1 cellular context compared by ENCODE assay signal in the genomic region with DNA sequence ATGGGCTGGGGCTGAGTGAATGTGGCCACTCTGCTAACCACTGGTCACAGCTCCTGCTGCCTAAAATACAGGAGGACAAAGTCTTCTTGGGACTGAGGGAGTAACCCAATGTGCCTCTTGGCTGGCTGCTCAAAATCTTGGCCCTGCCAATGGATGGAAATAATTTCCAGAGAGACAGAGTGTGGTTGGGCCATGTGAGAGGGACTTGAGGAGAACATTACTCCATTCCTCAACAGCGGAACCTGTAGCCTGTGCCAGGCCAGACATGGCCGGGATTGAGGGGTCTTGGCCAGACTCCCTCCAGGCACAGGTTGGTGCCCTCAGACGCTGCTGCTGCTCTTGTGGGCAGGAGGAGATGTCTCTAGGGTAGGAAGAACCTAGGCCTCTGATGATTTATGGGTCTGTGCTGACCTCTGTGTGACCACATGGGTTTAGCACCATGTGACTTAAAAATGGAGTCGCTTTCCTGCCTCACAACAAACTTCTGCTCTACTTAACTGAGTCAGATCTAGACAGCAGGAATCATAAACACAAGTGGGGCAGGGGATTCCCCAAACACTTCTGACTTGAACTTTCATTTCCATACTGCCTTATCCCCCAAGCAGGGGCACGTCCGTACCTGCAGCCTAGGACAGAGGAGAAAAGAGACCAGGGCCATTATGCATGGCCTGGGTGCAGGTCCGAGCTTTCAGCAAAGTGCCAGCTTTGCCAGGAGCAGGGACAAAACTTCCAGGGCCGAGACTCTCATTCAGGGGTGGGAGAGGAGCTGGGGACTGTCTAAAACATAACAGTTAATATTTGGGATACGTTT.
TF ChIP-seq lines count a peak whose summit lies in the region.

No MANE protein-coding gene starts in this region.

TF ChIP-seq in K562, 482 proteins besides CTCF, POLR2A, EP300 and RAD21 (continued from another document and continues in another):
- TF ChIP-seq, protein P1, sequence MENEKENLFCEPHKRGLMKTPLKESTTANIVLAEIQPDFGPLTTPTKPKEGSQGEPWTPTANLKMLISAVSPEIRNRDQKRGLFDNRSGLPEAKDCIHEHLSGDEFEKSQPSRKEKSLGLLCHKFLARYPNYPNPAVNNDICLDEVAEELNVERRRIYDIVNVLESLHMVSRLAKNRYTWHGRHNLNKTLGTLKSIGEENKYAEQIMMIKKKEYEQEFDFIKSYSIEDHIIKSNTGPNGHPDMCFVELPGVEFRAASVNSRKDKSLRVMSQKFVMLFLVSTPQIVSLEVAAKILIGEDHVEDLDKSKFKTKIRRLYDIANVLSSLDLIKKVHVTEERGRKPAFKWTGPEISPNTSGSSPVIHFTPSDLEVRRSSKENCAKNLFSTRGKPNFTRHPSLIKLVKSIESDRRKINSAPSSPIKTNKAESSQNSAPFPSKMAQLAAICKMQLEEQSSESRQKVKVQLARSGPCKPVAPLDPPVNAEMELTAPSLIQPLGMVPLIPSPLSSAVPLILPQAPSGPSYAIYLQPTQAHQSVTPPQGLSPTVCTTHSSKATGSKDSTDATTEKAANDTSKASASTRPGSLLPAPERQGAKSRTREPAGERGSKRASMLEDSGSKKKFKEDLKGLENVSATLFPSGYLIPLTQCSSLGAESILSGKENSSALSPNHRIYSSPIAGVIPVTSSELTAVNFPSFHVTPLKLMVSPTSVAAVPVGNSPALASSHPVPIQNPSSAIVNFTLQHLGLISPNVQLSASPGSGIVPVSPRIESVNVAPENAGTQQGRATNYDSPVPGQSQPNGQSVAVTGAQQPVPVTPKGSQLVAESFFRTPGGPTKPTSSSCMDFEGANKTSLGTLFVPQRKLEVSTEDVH (IDR thresholded peaks at IDR 0.05; ENCODE audit: low read depth, partially characterized antibody), result no peak
- TF ChIP-seq ZNF12 (CRISPR knock-in tag; IDR thresholded peaks at IDR 0.05) (no peak), NFYB (IDR thresholded peaks at IDR 0.05; ENCODE audit: extremely low read depth, insufficient read length) (no peak), ETS2 (tag; IDR thresholded peaks at IDR 0.05; ENCODE audit: borderline replicate concordance, poor library complexity, severe bottlenecking) (no peak), PHTF2 (CRISPR knock-in tag; IDR thresholded peaks at IDR 0.05) (no peak), NEUROD1 (IDR thresholded peaks at IDR 0.05; ENCODE audit: borderline replicate concordance, low read depth, low read length, partially characterized antibody) (no peak), ZNF780A (CRISPR knock-in tag; IDR thresholded peaks at IDR 0.05) (no peak), ZNF175 (CRISPR knock-in tag; IDR thresholded peaks at IDR 0.05; ENCODE audit: low read depth) (peak; percentile 59; the same call in 1 of the 2 replicates), ZNF263 (CRISPR knock-in tag; IDR thresholded peaks at IDR 0.05; ENCODE audit: borderline replicate concordance) (no peak), SETDB1 (IDR thresholded peaks at IDR 0.05; ENCODE audit: low read length) (no peak), HCFC1 (IDR thresholded peaks at IDR 0.05; ENCODE audit: low read depth, low read length) (no peak), FOS (IDR thresholded peaks at IDR 0.05; ENCODE audit: extremely low read depth, insufficient read length) (no peak), CREB1 (IDR thresholded peaks at IDR 0.05) (no peak), CREB1 (CRISPR knock-in tag; IDR thresholded peaks at IDR 0.05) (no peak), ZNF589 (CRISPR knock-in tag; IDR thresholded peaks at IDR 0.05; ENCODE audit: low read depth) (peak; percentile 70; the same call in 1 of the 2 replicates), ZNF217 (CRISPR knock-in tag; IDR thresholded peaks at IDR 0.05) (no peak), ADNP (tag; IDR thresholded peaks at IDR 0.05) (no peak), MTF1 (CRISPR knock-in tag; IDR thresholded peaks at IDR 0.05; ENCODE audit: borderline replicate concordance) (no peak), MECOM (CRISPR knock-in tag; IDR thresholded peaks at IDR 0.05) (no peak), NR2C2 (CRISPR knock-in tag; IDR thresholded peaks at IDR 0.05) (no peak), NR2C2 (tag; IDR thresholded peaks at IDR 0.05) (peak; percentile 85), KAT2B (IDR thresholded peaks at IDR 0.05; ENCODE audit: low read depth, low read length) (no peak), U2AF1 (optimal IDR thresholded peaks at IDR 0.05; ENCODE audit: low read depth, low read length) (no peak), ZKSCAN1 (IDR thresholded peaks at IDR 0.05; ENCODE audit: low read depth, low read length) (no peak), C11orf30 (IDR thresholded peaks at IDR 0.05; ENCODE audit: low read depth) (no peak), MCM3 (IDR thresholded peaks at IDR 0.05) (no peak), NCOA1 (IDR thresholded peaks at IDR 0.05; ENCODE audit: low read depth) (no peak), KLF1 (tag; IDR thresholded peaks at IDR 0.05) (no peak), HMG20B (CRISPR knock-in tag; IDR thresholded peaks at IDR 0.05) (no peak), FOXM1 (IDR thresholded peaks at IDR 0.05; ENCODE audit: low read depth) (no peak), FOXM1 (CRISPR knock-in tag; IDR thresholded peaks at IDR 0.05; ENCODE audit: low read depth) (no peak), SMAD2 (IDR thresholded peaks at IDR 0.05; ENCODE audit: low read depth, low read length) (no peak)
- TF ChIP-seq, protein P2, sequence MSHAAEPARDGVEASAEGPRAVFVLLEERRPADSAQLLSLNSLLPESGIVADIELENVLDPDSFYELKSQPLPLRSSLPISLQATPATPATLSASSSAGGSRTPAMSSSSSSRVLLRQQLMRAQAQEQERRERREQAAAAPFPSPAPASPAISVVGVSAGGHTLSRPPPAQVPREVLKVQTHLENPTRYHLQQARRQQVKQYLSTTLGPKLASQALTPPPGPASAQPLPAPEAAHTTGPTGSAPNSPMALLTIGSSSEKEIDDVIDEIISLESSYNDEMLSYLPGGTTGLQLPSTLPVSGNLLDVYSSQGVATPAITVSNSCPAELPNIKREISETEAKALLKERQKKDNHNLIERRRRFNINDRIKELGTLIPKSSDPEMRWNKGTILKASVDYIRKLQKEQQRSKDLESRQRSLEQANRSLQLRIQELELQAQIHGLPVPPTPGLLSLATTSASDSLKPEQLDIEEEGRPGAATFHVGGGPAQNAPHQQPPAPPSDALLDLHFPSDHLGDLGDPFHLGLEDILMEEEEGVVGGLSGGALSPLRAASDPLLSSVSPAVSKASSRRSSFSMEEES (CRISPR knock-in tag; IDR thresholded peaks at IDR 0.05), result peak; percentile 34; the same call in 1 of the 2 replicates
- TF ChIP-seq, protein P3, sequence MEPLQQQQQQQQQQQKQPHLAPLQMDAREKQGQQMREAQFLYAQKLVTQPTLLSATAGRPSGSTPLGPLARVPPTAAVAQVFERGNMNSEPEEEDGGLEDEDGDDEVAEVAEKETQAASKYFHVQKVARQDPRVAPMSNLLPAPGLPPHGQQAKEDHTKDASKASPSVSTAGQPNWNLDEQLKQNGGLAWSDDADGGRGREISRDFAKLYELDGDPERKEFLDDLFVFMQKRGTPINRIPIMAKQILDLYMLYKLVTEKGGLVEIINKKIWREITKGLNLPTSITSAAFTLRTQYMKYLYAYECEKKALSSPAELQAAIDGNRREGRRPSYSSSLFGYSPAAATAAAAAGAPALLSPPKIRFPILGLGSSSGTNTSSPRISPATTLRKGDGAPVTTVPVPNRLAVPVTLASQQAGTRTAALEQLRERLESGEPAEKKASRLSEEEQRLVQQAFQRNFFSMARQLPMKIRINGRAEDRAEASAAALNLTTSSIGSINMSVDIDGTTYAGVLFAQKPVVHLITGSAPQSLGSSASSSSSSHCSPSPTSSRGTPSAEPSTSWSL (CRISPR knock-in tag; IDR thresholded peaks at IDR 0.05; ENCODE audit: borderline replicate concordance), result no peak
- TF ChIP-seq, protein P4, sequence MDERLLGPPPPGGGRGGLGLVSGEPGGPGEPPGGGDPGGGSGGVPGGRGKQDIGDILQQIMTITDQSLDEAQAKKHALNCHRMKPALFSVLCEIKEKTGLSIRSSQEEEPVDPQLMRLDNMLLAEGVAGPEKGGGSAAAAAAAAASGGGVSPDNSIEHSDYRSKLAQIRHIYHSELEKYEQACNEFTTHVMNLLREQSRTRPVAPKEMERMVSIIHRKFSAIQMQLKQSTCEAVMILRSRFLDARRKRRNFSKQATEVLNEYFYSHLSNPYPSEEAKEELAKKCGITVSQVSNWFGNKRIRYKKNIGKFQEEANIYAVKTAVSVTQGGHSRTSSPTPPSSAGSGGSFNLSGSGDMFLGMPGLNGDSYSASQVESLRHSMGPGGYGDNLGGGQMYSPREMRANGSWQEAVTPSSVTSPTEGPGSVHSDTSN (CRISPR knock-in tag; IDR thresholded peaks at IDR 0.05; ENCODE audit: low read depth), result no peak
- TF ChIP-seq, protein P4 (tag; conservative IDR thresholded peaks at IDR 0.05; ENCODE audit: low read depth), result peak; percentile 91
- TF ChIP-seq, protein P5, sequence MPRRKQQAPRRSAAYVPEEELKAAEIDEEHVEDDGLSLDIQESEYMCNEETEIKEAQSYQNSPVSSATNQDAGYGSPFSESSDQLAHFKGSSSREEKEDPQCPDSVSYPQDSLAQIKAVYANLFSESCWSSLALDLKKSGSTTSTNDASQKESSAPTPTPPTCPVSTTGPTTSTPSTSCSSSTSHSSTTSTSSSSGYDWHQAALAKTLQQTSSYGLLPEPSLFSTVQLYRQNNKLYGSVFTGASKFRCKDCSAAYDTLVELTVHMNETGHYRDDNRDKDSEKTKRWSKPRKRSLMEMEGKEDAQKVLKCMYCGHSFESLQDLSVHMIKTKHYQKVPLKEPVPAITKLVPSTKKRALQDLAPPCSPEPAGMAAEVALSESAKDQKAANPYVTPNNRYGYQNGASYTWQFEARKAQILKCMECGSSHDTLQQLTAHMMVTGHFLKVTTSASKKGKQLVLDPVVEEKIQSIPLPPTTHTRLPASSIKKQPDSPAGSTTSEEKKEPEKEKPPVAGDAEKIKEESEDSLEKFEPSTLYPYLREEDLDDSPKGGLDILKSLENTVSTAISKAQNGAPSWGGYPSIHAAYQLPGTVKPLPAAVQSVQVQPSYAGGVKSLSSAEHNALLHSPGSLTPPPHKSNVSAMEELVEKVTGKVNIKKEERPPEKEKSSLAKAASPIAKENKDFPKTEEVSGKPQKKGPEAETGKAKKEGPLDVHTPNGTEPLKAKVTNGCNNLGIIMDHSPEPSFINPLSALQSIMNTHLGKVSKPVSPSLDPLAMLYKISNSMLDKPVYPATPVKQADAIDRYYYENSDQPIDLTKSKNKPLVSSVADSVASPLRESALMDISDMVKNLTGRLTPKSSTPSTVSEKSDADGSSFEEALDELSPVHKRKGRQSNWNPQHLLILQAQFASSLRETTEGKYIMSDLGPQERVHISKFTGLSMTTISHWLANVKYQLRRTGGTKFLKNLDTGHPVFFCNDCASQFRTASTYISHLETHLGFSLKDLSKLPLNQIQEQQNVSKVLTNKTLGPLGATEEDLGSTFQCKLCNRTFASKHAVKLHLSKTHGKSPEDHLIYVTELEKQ (CRISPR knock-in tag; IDR thresholded peaks at IDR 0.05), result no peak; the same call in 1 of the 2 replicates
- TF ChIP-seq, protein P6, sequence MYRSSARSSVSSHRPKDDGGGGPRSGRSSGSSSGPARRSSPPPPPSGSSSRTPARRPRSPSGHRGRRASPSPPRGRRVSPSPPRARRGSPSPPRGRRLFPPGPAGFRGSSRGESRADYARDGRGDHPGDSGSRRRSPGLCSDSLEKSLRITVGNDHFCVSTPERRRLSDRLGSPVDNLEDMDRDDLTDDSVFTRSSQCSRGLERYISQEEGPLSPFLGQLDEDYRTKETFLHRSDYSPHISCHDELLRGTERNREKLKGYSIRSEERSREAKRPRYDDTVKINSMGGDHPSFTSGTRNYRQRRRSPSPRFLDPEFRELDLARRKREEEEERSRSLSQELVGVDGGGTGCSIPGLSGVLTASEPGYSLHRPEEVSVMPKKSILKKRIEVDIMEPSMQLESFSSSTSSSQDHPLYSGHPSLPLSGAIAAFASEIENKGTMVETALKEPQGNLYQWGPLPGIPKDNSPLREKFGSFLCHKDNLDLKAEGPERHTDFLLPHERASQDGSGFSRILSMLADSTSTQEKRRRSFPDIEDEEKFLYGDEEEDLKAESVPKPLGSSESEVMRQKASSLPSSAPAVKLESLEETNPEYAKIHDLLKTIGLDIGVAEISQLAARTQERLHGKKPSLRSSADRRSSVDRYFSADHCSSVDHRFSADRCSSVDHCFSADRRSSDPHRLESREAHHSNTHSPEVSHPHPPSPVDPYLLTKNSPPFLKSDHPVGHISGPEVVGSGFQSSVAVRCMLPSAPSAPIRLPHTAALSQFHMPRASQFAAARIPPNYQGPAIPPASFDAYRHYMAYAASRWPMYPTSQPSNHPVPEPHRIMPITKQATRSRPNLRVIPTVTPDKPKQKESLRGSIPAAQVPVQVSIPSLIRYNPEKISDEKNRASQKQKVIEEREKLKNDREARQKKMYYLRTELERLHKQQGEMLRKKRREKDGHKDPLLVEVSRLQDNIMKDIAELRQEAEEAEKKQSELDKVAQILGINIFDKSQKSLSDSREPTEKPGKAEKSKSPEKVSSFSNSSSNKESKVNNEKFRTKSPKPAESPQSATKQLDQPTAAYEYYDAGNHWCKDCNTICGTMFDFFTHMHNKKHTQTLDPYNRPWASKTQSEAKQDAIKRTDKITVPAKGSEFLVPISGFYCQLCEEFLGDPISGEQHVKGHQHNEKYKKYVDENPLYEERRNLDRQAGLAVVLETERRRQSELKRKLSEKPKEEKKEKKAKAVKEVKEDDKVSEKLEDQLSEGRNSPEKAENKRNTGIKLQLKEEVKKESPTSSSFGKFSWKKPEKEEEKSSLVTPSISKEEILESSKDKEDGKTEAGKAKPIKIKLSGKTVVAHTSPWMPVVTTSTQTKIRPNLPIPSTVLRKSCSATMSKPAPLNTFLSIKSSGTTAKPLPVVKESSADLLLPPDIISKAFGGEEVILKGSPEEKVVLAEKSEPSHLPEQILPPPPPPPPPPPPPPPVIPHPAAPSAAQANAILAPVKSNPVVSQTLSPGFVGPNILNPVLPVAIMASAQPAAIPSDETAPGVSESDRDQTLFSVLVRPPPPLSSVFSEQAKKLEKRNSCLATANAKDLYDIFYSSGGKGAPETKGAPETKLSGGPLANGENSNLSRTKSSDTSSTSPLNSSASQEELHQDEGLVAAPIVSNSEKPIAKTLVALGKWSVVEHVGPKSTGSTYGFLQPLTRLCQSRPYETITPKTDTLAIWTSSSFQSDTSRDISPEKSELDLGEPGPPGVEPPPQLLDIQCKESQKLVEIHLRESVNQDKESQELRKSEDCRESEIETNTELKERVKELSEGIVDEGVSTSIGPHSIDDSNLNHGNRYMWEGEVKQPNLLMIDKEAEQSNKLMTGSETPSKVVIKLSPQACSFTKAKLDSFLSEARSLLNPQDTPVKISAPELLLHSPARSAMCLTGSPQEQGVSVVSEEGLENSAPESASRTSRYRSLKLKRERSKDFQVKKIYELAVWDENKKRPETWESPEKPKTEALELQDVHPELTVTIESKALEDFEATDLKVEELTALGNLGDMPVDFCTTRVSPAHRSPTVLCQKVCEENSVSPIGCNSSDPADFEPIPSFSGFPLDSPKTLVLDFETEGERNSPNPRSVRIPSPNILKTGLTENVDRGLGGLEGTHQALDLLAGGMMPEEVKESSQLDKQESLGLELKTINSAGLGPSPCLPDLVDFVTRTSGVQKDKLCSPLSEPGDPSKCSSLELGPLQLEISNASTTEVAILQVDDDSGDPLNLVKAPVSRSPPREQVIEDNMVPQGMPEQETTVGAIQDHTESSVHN (IDR thresholded peaks at IDR 0.05; ENCODE audit: borderline replicate concordance in 1 of 2, low read depth in 1 of 2), result no peak
